Comparison of ENCODE assay signal across 1 cellular context in genomic region chr15:65875458-65875857, GRCh38.
TF ChIP-seq lines count a peak whose summit lies in the region.

No MANE protein-coding gene starts in this region.

TF ChIP-seq in K562, 482 proteins besides CTCF, POLR2A, EP300 and RAD21:
- TF ChIP-seq ZBTB17 (CRISPR knock-in tag; IDR thresholded peaks at IDR 0.05) (no peak), RERE (CRISPR knock-in tag; IDR thresholded peaks at IDR 0.05; ENCODE audit: borderline replicate concordance) (no peak), MAFK (IDR thresholded peaks at IDR 0.05; ENCODE audit: low read length) (0 out of 2 replicates have a peak, but pooled peaks have one; percentile 43), C11orf30 (IDR thresholded peaks at IDR 0.05; ENCODE audit: low read depth) (peak; percentile 80), ZNF316 (IDR thresholded peaks at IDR 0.05) (peak; percentile 83), CSDE1 (IDR thresholded peaks at IDR 0.05) (no peak), MAFG (tag; conservative IDR thresholded peaks at IDR 0.05) (peak; percentile 68), MAFF (IDR thresholded peaks at IDR 0.05; ENCODE audit: low read length) (peak; percentile 25; the same call in 1 of the 2 replicates)
